35 cellular contexts compared by ENCODE assay signal in genomic region chr7:14449291-14449690, GRCh38.
"Had no signal": no experiment of that assay in that cellular context is flagged by ENCODE, and none has a peak within 500 bp of the region (broad histone marks: within the 10 kb centered on the region; RNA-seq: fewer than 3 reads in every experiment).

No MANE protein-coding gene starts in this region.

- H3K4me3 Mint-ChIP-seq: activated CD4-positive, alpha-beta memory T cell treated with anti-CD3 and anti-CD28 coated beads, Interleukin-2, amount 10 ng/mL, durations not matched to agents 7 days and 5 days; activated CD4-positive, alpha-beta T cell treated with anti-CD3 and anti-CD28 coated beads for 36 hours; activated CD4-positive, alpha-beta T cell treated with anti-CD3 and anti-CD28 coated beads, Interleukin-2, amount 10 ng/mL, durations not matched to agents 7 days and 5 days; activated CD8-positive, alpha-beta memory T cell treated with anti-CD3 and anti-CD28 coated beads, Interleukin-2, amount 10 ng/mL, durations not matched to agents 7 days and 5 days; activated CD8-positive, alpha-beta T cell treated with anti-CD3 and anti-CD28 coated beads, Interleukin-2, amount 10 ng/mL, durations not matched to agents 7 days and 5 days; activated naive CD4-positive, alpha-beta T cell treated with anti-CD3 and anti-CD28 coated beads, Interleukin-2, amount 10 ng/mL, durations not matched to agents 7 days and 5 days; activated naive CD4-positive, alpha-beta T cell treated with anti-CD3 and anti-CD28 coated beads, Interleukin-2, amount 50 U/mL, for 24 hours; activated naive CD8-positive, alpha-beta T cell; activated naive CD8-positive, alpha-beta T cell treated with anti-CD3 and anti-CD28 coated beads, Interleukin-2, amount 10 ng/mL, durations not matched to agents 7 days and 5 days; activated naive CD8-positive, alpha-beta T cell treated with anti-CD3 and anti-CD28 coated beads, Interleukin-2, amount 50 U/mL, for 24 hours; activated T-cell treated with anti-CD3 and anti-CD28 coated beads, Interleukin-2, amount 50 U/mL, for 4 hours; activated T-cell treated with anti-CD3 and anti-CD28 coated beads, Interleukin-2, amount 50 U/mL, for 72 hours; activated T-helper 1 cell treated with anti-CD3 and anti-CD28 coated beads, Interleukin-12 subunit alpha, Interleukin-12 subunit beta, Interleukin-2, Interleukin-4 antibody, amounts not matched to agents 30 ng/mL and 10 ng/mL and 1 ng/mL, durations not matched to agents 14 hours and 24 hours and 36 hours; brain; central memory CD8-positive, alpha-beta T cell; T-helper 1 cell treated with Interleukin-12 subunit alpha and Interleukin-12 subunit beta and Interleukin-4 antibody, amounts not matched to agents 30 μg/mL and 1 μg/mL, for 36 hours; T-helper 2 cell treated with Interferon-gamma antibody and Interleukin-4, amounts not matched to agents 5 μg/mL and 100 μg/mL, for 36 hours; WTC11 had no signal

- H3K4me1 Mint-ChIP-seq: activated CD4-positive, alpha-beta T cell treated with anti-CD3 and anti-CD28 coated beads, Interleukin-2, amount 10 ng/mL, durations not matched to agents 7 days and 5 days; activated naive CD4-positive, alpha-beta T cell treated with anti-CD3 and anti-CD28 coated beads, Interleukin-2, amount 50 U/mL, for 24 hours; brain; central memory CD8-positive, alpha-beta T cell; WTC11 had no signal

- DNase-seq: activated CD4-positive, alpha-beta memory T cell treated with anti-CD3 and anti-CD28 coated beads, Interleukin-2, amount 10 ng/mL, durations not matched to agents 7 days and 5 days; activated CD4-positive, alpha-beta T cell treated with anti-CD3 and anti-CD28 coated beads for 1 hour; activated CD4-positive, alpha-beta T cell treated with anti-CD3 and anti-CD28 coated beads for 36 hours; activated CD4-positive, alpha-beta T cell treated with anti-CD3 and anti-CD28 coated beads for 48 hours; activated CD4-positive, alpha-beta T cell treated with anti-CD3 and anti-CD28 coated beads, Interleukin-2, amount 10 ng/mL, durations not matched to agents 7 days and 5 days; activated CD4-positive, alpha-beta T cell treated with anti-CD3 and anti-CD28 coated beads, Interleukin-2, amount 50 U/mL, for 48 hours; activated CD4-positive, CD25-positive, alpha-beta regulatory T cell; activated CD8-positive, alpha-beta memory T cell treated with anti-CD3 and anti-CD28 coated beads for 24 hours; activated CD8-positive, alpha-beta memory T cell treated with anti-CD3 and anti-CD28 coated beads, Interleukin-2, amount 10 ng/mL, durations not matched to agents 7 days and 5 days; activated CD8-positive, alpha-beta T cell treated with anti-CD3 and anti-CD28 coated beads, Interleukin-2, amount 10 ng/mL, durations not matched to agents 7 days and 5 days; activated effector memory CD4-positive, alpha-beta T cell treated with Interleukin-2 at 50 U/mL for 16 hours; activated gamma-delta T cell; activated naive CD4-positive, alpha-beta T cell treated with anti-CD3 and anti-CD28 coated beads, Interleukin-2, amount 10 ng/mL, durations not matched to agents 7 days and 5 days; activated naive CD4-positive, alpha-beta T cell treated with Interleukin-2 at 50 U/mL for 16 hours; activated naive CD8-positive, alpha-beta T cell treated with anti-CD3 and anti-CD28 coated beads, Interleukin-2, amount 10 ng/mL, durations not matched to agents 7 days and 5 days; activated naive CD8-positive, alpha-beta T cell treated with anti-CD3 and anti-CD28 coated beads, Interleukin-2, amount 50 U/mL, for 24 hours; activated T-cell treated with anti-CD3 and anti-CD28 coated beads for 4 hours; activated T-cell treated with anti-CD3 and anti-CD28 coated beads, Interleukin-2, amount 50 U/mL, for 1 hour; activated T-cell treated with anti-CD3 and anti-CD28 coated beads, Interleukin-2, amount 50 U/mL, for 4 hours; activated T-cell treated with anti-CD3 and anti-CD28 coated beads, Interleukin-2, amount 50 U/mL, for 72 hours; caudate nucleus; cerebellar nuclear complex; T-helper 1 cell; T-helper 2 cell; T-helper 9 cell; WERI-Rb-1 had no signal

- H3K27ac Mint-ChIP-seq: activated CD4-positive, alpha-beta memory T cell treated with anti-CD3 and anti-CD28 coated beads, Interleukin-2, amount 10 ng/mL, durations not matched to agents 7 days and 5 days; activated CD4-positive, alpha-beta T cell treated with anti-CD3 and anti-CD28 coated beads for 36 hours; activated CD4-positive, alpha-beta T cell treated with anti-CD3 and anti-CD28 coated beads, Interleukin-2, amount 10 ng/mL, durations not matched to agents 7 days and 5 days; activated CD8-positive, alpha-beta memory T cell treated with anti-CD3 and anti-CD28 coated beads, Interleukin-2, amount 10 ng/mL, durations not matched to agents 7 days and 5 days; activated CD8-positive, alpha-beta T cell treated with anti-CD3 and anti-CD28 coated beads, Interleukin-2, amount 10 ng/mL, durations not matched to agents 7 days and 5 days; activated naive CD4-positive, alpha-beta T cell treated with anti-CD3 and anti-CD28 coated beads, Interleukin-2, amount 10 ng/mL, durations not matched to agents 7 days and 5 days; activated naive CD4-positive, alpha-beta T cell treated with anti-CD3 and anti-CD28 coated beads, Interleukin-2, amount 50 U/mL, for 24 hours; activated naive CD8-positive, alpha-beta T cell; activated naive CD8-positive, alpha-beta T cell treated with anti-CD3 and anti-CD28 coated beads, Interleukin-2, amount 10 ng/mL, durations not matched to agents 7 days and 5 days; activated naive CD8-positive, alpha-beta T cell treated with anti-CD3 and anti-CD28 coated beads, Interleukin-2, amount 50 U/mL, for 24 hours; activated T-cell treated with anti-CD3 and anti-CD28 coated beads, Interleukin-2, amount 50 U/mL, for 72 hours; activated T-helper 1 cell treated with anti-CD3 and anti-CD28 coated beads, Interleukin-12 subunit alpha, Interleukin-12 subunit beta, Interleukin-2, Interleukin-4 antibody, amounts not matched to agents 30 ng/mL and 10 ng/mL and 1 ng/mL, durations not matched to agents 14 hours and 24 hours and 36 hours; activated T-helper 2 cell treated with anti-CD3 and anti-CD28 coated beads, Interferon-gamma antibody, Interleukin-2, Interleukin-4, amounts not matched to agents 10 μg/mL and 5 μg/mL and 100 μg/mL, durations not matched to agents 14 hours and 24 hours and 36 hours; brain; T-helper 1 cell treated with Interleukin-12 subunit alpha and Interleukin-12 subunit beta and Interleukin-4 antibody, amounts not matched to agents 30 μg/mL and 1 μg/mL, for 36 hours; T-helper 2 cell treated with Interferon-gamma antibody and Interleukin-4, amounts not matched to agents 5 μg/mL and 100 μg/mL, for 36 hours; WTC11 had no signal

- H3K36me3 Mint-ChIP-seq: activated CD8-positive, alpha-beta memory T cell treated with anti-CD3 and anti-CD28 coated beads, Interleukin-2, amount 10 ng/mL, durations not matched to agents 7 days and 5 days; activated naive CD4-positive, alpha-beta T cell treated with anti-CD3 and anti-CD28 coated beads, Interleukin-2, amount 10 ng/mL, durations not matched to agents 7 days and 5 days; activated naive CD4-positive, alpha-beta T cell treated with anti-CD3 and anti-CD28 coated beads, Interleukin-2, amount 50 U/mL, for 24 hours; activated naive CD8-positive, alpha-beta T cell; activated naive CD8-positive, alpha-beta T cell treated with anti-CD3 and anti-CD28 coated beads, Interleukin-2, amount 10 ng/mL, durations not matched to agents 7 days and 5 days; brain; WTC11 had no signal

- H3K27me3 Mint-ChIP-seq: activated CD4-positive, alpha-beta memory T cell treated with anti-CD3 and anti-CD28 coated beads, Interleukin-2, amount 10 ng/mL, durations not matched to agents 7 days and 5 days; activated CD4-positive, alpha-beta T cell treated with anti-CD3 and anti-CD28 coated beads for 36 hours; activated CD4-positive, alpha-beta T cell treated with anti-CD3 and anti-CD28 coated beads, Interleukin-2, amount 10 ng/mL, durations not matched to agents 7 days and 5 days; activated CD8-positive, alpha-beta memory T cell treated with anti-CD3 and anti-CD28 coated beads, Interleukin-2, amount 10 ng/mL, durations not matched to agents 7 days and 5 days; activated naive CD4-positive, alpha-beta T cell treated with anti-CD3 and anti-CD28 coated beads, Interleukin-2, amount 10 ng/mL, durations not matched to agents 7 days and 5 days; activated naive CD4-positive, alpha-beta T cell treated with anti-CD3 and anti-CD28 coated beads, Interleukin-2, amount 50 U/mL, for 24 hours; activated naive CD8-positive, alpha-beta T cell; activated naive CD8-positive, alpha-beta T cell treated with anti-CD3 and anti-CD28 coated beads, Interleukin-2, amount 10 ng/mL, durations not matched to agents 7 days and 5 days; brain had no signal

- H3K9me3 Mint-ChIP-seq: activated CD4-positive, alpha-beta memory T cell treated with anti-CD3 and anti-CD28 coated beads, Interleukin-2, amount 10 ng/mL, durations not matched to agents 7 days and 5 days; activated CD4-positive, alpha-beta T cell treated with anti-CD3 and anti-CD28 coated beads, Interleukin-2, amount 10 ng/mL, durations not matched to agents 7 days and 5 days; activated naive CD8-positive, alpha-beta T cell treated with anti-CD3 and anti-CD28 coated beads, Interleukin-2, amount 10 ng/mL, durations not matched to agents 7 days and 5 days; activated T-cell treated with anti-CD3 and anti-CD28 coated beads, Interleukin-2, amount 50 U/mL, for 4 hours; activated T-cell treated with anti-CD3 and anti-CD28 coated beads, Interleukin-2, amount 50 U/mL, for 72 hours; activated T-helper 1 cell treated with anti-CD3 and anti-CD28 coated beads, Interleukin-12 subunit alpha, Interleukin-12 subunit beta, Interleukin-2, Interleukin-4 antibody, amounts not matched to agents 30 ng/mL and 10 ng/mL and 1 ng/mL, durations not matched to agents 14 hours and 24 hours and 36 hours; central memory CD8-positive, alpha-beta T cell; T-helper 1 cell treated with Interleukin-12 subunit alpha and Interleukin-12 subunit beta and Interleukin-4 antibody, amounts not matched to agents 30 μg/mL and 1 μg/mL, for 36 hours; WTC11 had no signal
